Comparison of ENCODE assay signal across 27 cellular contexts in the genomic region with DNA sequence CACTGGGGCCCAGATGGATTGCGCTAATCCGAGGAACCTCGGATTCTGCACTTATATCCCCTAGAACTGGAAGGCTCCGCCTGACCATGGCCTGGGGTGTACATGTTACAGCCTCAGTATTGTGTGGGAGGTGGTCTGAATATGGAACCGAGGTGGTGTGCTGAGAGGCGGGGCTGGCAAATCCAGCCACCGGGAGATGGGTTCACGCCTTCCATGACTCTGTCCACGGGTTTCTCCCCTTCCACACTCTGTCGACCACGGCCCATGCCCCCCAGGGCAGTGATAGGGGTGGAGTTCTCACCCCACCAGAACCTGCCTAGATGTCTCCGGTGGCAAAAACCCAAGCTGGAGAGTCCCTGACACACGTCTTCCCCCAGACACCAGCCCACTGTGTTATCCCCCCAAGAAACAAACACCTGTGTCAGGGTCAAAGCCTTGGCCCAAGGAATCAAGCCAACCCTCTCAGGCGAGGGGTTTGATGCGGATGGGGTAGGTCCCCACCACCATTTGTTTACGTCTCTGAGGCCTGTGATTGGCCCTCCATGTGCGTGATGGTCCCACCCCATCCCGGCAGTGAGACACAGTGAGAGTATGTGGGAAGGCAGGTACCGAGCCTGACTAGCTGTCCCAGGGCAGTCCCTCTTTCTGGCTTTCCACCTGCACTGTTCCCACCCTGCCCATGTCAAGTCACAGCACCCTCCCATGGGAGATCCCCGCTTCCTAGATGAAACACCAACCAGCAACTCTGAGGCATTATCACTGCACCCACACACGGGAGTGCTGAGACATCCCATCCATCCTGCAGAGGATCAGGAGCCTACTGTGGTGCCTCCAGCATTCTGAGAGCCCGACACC. TPM values are rescaled to one million over a fixed set of nuclear protein-coding genes. Genes with fewer than 3 reads are reported as not detected.
"Had no signal": no experiment of that assay in that cellular context is flagged by ENCODE, and none has a peak within 500 bp of the region (broad histone marks: within the 10 kb centered on the region; RNA-seq: fewer than 3 reads in every experiment).

No MANE protein-coding gene starts in this region.

- H3K4me1 ChIP-seq: ascending aorta, SJCRH30 had no signal

- H3K27ac ChIP-seq: ascending aorta, SJCRH30, SK-N-MC had no signal

- ATAC-seq: activated CD8-positive, alpha-beta T cell treated with anti-CD3 and anti-CD28 coated beads for 36 hours; activated T-cell treated with anti-CD3 and anti-CD28 coated beads, Interleukin-2, amount 50 U/mL, for 4 hours; Panc1 had no signal

- DNase-seq: activated CD4-positive, alpha-beta T cell treated with anti-CD3 and anti-CD28 coated beads, Interleukin-2, amount 50 U/mL, for 4 hours; activated CD8-positive, alpha-beta T cell treated with anti-CD3 and anti-CD28 coated beads for 36 hours; activated effector memory CD4-positive, alpha-beta T cell treated with Interleukin-2 at 50 U/mL for 16 hours; activated naive CD4-positive, alpha-beta T cell treated with anti-CD3 and anti-CD28 coated beads, Interleukin-2, amount 10 ng/mL, durations not matched to agents 7 days and 5 days; activated T-cell treated with anti-CD3 and anti-CD28 coated beads for 4 hours; activated T-cell treated with anti-CD3 and anti-CD28 coated beads, Interleukin-2, amount 50 U/mL, for 4 hours; amygdala; Karpas-422; NCI-H1092; NCI-H1436 treated with DMSO at 0.1 percent for 48 hours; NCI-H1694 treated with DMSO at 0.1 percent for 48 hours; NCI-H2029; NCI-H345; NCI-H524 treated with DMSO at 0.1 percent for 48 hours; SHP77; SJCRH30 had no signal

- H3K4me3 ChIP-seq: ascending aorta, SJCRH30, SK-N-MC had no signal

- H3K36me3 ChIP-seq: ascending aorta, SJCRH30 had no signal

- H3K27me3 ChIP-seq: ascending aorta, SJCRH30 had no signal

- H3K9me3 ChIP-seq: ascending aorta, SJCRH30 had no signal

RNA-seq across cellular contexts. Expression of a gene that starts 42.5 kb away (rescaled TPM):
- total RNA-seq: ascending aorta, MCF 10A, NCI-H460, RPMI7951, SJCRH30 had no signal

RNA-seq across cellular contexts. Expression of a gene that starts 57.3 kb away (rescaled TPM):
- total RNA-seq: activated CD4-positive, alpha-beta T cell treated with anti-CD3 and anti-CD28 coated beads, Interleukin-2, amount 10 ng/mL, durations not matched to agents 24 days and 14 days; activated CD8-positive, alpha-beta T cell treated with anti-CD3 and anti-CD28 coated beads for 36 hours; activated T-cell treated with anti-CD3 and anti-CD28 coated beads, Interleukin-2, amount 50 U/mL, for 4 hours; activated T-helper 1 cell treated with anti-CD3 and anti-CD28 coated beads, Interleukin-12 subunit alpha, Interleukin-12 subunit beta, Interleukin-2, Interleukin-4 antibody, amounts not matched to agents 30 ng/mL and 10 ng/mL and 1 ng/mL, durations not matched to agents 14 hours and 24 hours and 36 hours; ascending aorta; cardiac septum; MCF 10A; NCI-H460; RPMI7951; SJCRH30; T-helper 1 cell treated with Interleukin-12 subunit alpha and Interleukin-12 subunit beta and Interleukin-4 antibody, amounts not matched to agents 30 ng/mL and 1 ng/mL, for 36 hours; T-helper 2 cell treated with Interferon-gamma antibody and Interleukin-4, amounts not matched to agents 100 ng/mL and 5 ng/mL, for 36 hours had no signal
